In the genomic region with DNA sequence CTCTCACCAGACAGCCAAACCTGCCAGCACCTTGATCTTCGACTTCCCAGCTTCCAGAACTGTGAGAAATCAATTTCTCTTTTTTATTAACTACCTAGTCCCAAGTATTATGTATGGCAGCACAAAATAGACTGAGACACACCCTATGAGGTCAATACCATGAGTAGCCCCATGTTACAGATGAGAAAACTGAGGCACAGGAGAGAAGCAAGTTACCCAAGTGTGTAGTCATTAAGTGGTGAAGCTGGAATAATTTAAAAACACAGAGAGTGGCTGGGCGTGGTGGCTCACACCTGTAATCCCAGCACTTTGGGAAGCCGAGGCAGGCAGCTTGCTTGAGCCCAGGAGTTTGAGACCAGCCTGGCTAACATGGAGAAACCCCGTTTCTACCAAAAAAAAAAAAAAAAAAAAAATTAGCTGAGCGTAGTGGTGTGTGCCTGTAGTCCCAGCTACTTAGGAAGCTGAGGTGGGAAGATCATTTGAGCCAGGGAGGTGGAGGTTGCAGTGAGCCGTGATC, we compare ENCODE assay signal across 29 cellular contexts.
"Had no signal": no experiment of that assay in that cellular context is flagged by ENCODE, and none has a peak within 500 bp of the region (broad histone marks: within the 10 kb centered on the region; RNA-seq: fewer than 3 reads in every experiment).

No MANE protein-coding gene starts in this region.

- H3K4me3 Mint-ChIP-seq: activated CD4-positive, alpha-beta T cell treated with anti-CD3 and anti-CD28 coated beads for 36 hours; activated naive CD8-positive, alpha-beta T cell; activated T-cell treated with anti-CD3 and anti-CD28 coated beads, Interleukin-2, amount 50 U/mL, for 72 hours; central memory CD8-positive, alpha-beta T cell; immature natural killer cell; memory B cell; natural killer cell had no signal

- H3K27ac Mint-ChIP-seq: activated CD4-positive, alpha-beta T cell treated with anti-CD3 and anti-CD28 coated beads for 36 hours; activated naive CD8-positive, alpha-beta T cell; activated T-cell treated with anti-CD3 and anti-CD28 coated beads, Interleukin-2, amount 50 U/mL, for 72 hours; memory B cell; natural killer cell had no signal

- H3K9me3 Mint-ChIP-seq: activated T-cell treated with anti-CD3 and anti-CD28 coated beads, Interleukin-2, amount 50 U/mL, for 72 hours; central memory CD8-positive, alpha-beta T cell; immature natural killer cell; memory B cell; natural killer cell had no signal

- H3K4me1 ChIP-seq: foreskin keratinocyte, uterus had no signal

- H3K4me3 ChIP-seq: esophagus muscularis mucosa, heart left ventricle, transverse colon, uterus had no signal

- H3K27me3 Mint-ChIP-seq: activated CD4-positive, alpha-beta T cell treated with anti-CD3 and anti-CD28 coated beads for 36 hours; activated naive CD8-positive, alpha-beta T cell; central memory CD8-positive, alpha-beta T cell; memory B cell had no signal

- H3K27me3 ChIP-seq: esophagus muscularis mucosa, foreskin keratinocyte, heart left ventricle, transverse colon, uterus had no signal

- FAIRE-seq: bronchial epithelial cell, colon, kidney had no signal

- H3K27ac ChIP-seq: esophagus muscularis mucosa, foreskin keratinocyte, heart left ventricle, neutrophil, uterus had no signal

- H3K36me3 ChIP-seq: neutrophil, transverse colon, uterus had no signal

- H3K36me3 Mint-ChIP-seq: memory B cell, natural killer cell had no signal

- H3K9me3 ChIP-seq: esophagus muscularis mucosa, heart left ventricle, neutrophil, transverse colon, uterus had no signal

- DNase-seq: activated CD4-positive, alpha-beta T cell treated with anti-CD3 and anti-CD28 coated beads for 36 hours; activated CD4-positive, CD25-positive, alpha-beta regulatory T cell; activated effector memory CD4-positive, alpha-beta T cell treated with Interleukin-2 at 50 U/mL for 16 hours; activated naive CD4-positive, alpha-beta T cell treated with Interleukin-2 at 50 U/mL for 16 hours; activated T-cell treated with anti-CD3 and anti-CD28 coated beads for 4 hours; activated T-cell treated with anti-CD3 and anti-CD28 coated beads, Interleukin-2, amount 50 U/mL, for 72 hours; anterior cingulate cortex; dermis blood vessel endothelial cell; effector CD4-positive, alpha-beta T cell; foreskin keratinocyte; heart left ventricle; hypothalamus; immature natural killer cell; kidney; natural killer cell; retina; stimulated activated CD4-positive, alpha-beta T cell treated with anti-CD3 and anti-CD28 coated beads, Interleukin-15, amount 100 ng/mL, for 24 hours; stimulated activated CD4-positive, alpha-beta T cell treated with anti-CD3 and anti-CD28 coated beads, Interleukin-2, amount 100 ng/mL, for 24 hours; stimulated activated naive CD4-positive, alpha-beta T cell; T-helper 2 cell; transverse colon; uterus had no signal
